Comparison of ENCODE assay signal across 7 cellular contexts in genomic region chr17:8152112-8152775, GRCh38. TPM values are rescaled to one million over a fixed set of nuclear protein-coding genes. Genes with fewer than 3 reads are reported as not detected.
DNase-seq lines count a peak whose midpoint lies in the region; ATAC-seq and TF ChIP-seq lines count a peak whose summit lies in the region.

TSS of gene PER1 (minus strand) at chr17:8152404. CDS start at chr17:8150706, 1,698 bp downstream.

- peak within 1 kb of the TSS; percentile 99 to 100 (median 100) for H3K27ac ChIP-seq in adrenal gland
- peak within 1 kb of the TSS; percentile 100 for H3K27ac ChIP-seq in parathyroid adenoma
- H3K27ac ChIP-seq in tibial nerve: peak within 1 kb of the TSS; percentile 98 to 100 (median 100)

- H2AFZ ChIP-seq in parathyroid adenoma: no peak within 1 kb of the TSS

- TF ChIP-seq POLR2A in GM18505 (IDR thresholded peaks at IDR 0.05; ENCODE audit: borderline replicate concordance, extremely low read depth, insufficient read depth, insufficient read length) (peak; percentile 85), adrenal gland (IDR thresholded peaks at IDR 0.05) (peak; percentile 98 to 99), tibial nerve (IDR thresholded peaks at IDR 0.05) (peak; percentile 89 to 98)

- H3K4me2 ChIP-seq in parathyroid adenoma (ENCODE audit: low read length): peak within 1 kb of the TSS; percentile 95

- WGBS in adrenal gland, 4 donors: 2 to 6% (median 2%) methylated on average over 23 to 42 of the region's 42 CpGs
- 3 to 5% methylated on average over 32 to 33 of the region's 42 CpGs for WGBS in tibial nerve, 2 donors

- H3K36me3 ChIP-seq in adrenal gland (replicated peaks in 1 of 2): peaks cover 0 to 40% of the 10 kb centered on the region in 2 donors
- no peaks in the 10 kb centered on the region for H3K36me3 ChIP-seq in parathyroid adenoma (ENCODE audit: control insufficient read depth, insufficient read depth, low read length)
- H3K36me3 ChIP-seq in tibial nerve: peaks cover 20 to 40% (median 28%) of the 10 kb centered on the region in 3 donors

- intact Hi-C loops in adrenal gland (cut with DNase I) (no loop called here), cardiac septum (cut with DNase I) (loop anchor here (2.0 kb wide), 1 partner anchor 309 kb away; no protein-coding TSS in a partner anchor)

- H3K79me2 ChIP-seq in parathyroid adenoma: peaks cover 54% of the 10 kb centered on the region

- DNase-seq in NCI-H1092 treated with DMSO at 0.1 percent for 48 hours (lab: John Stamatoyannopoulos, UW): peak; percentile 82
- peak; percentile 70 to 91 (median 80) for DNase-seq in T-helper 1 cell
- DNase-seq in adrenal gland: peak; percentile 99 to 100 (median 99)
- DNase-seq in cardiac septum (ENCODE audit: low spot score): peak; percentile 96
- DNase-seq in tibial nerve (ENCODE audit: low spot score in 2 of 2): peak; percentile 95 to 97

- H3K4me3 ChIP-seq in adrenal gland: peak within 1 kb of the TSS in 3 of 4 donors; percentile 46 to 93 (median 47)
- H3K4me3 ChIP-seq in parathyroid adenoma (ENCODE audit: low read depth, low read length): peak within 1 kb of the TSS; percentile 89
- peak within 1 kb of the TSS; percentile 75 to 92 (median 86) for H3K4me3 ChIP-seq in tibial nerve

- H3K4me1 ChIP-seq in adrenal gland (replicated peaks in 1 of 2) (peaks cover 34 to 39% of the 10 kb centered on the region in 2 donors), parathyroid adenoma (peaks cover 30% of the 10 kb centered on the region), tibial nerve (peaks cover 3 to 55% (median 36%) of the 10 kb centered on the region in 4 donors)

- H3K27me3 ChIP-seq in adrenal gland: no peaks in the 10 kb centered on the region
- H3K27me3 ChIP-seq in parathyroid adenoma (ENCODE audit: control insufficient read depth, insufficient read depth, low read length): no peaks in the 10 kb centered on the region
- H3K27me3 ChIP-seq in tibial nerve: no peaks in the 10 kb centered on the region

- H3K9me3 ChIP-seq in adrenal gland (replicated peaks in 1 of 3): no peaks in the 10 kb centered on the region
- H3K9me3 ChIP-seq in parathyroid adenoma (ENCODE audit: control insufficient read depth, low read length): no peaks in the 10 kb centered on the region
- H3K9me3 ChIP-seq in tibial nerve: no peaks in the 10 kb centered on the region

- peak within 1 kb of the TSS; percentile 86 for H3K9ac ChIP-seq in parathyroid adenoma

- TF ChIP-seq EP300 in tibial nerve (IDR thresholded peaks at IDR 0.05): peak; percentile 99 to 100

- peak in 1 of 6 experiments; percentile 7 for TF ChIP-seq CTCF in adrenal gland (IDR thresholded peaks at IDR 0.05)
- TF ChIP-seq CTCF in parathyroid adenoma (IDR thresholded peaks at IDR 0.05): no peak
- peak in 2 of 5 experiments; percentile 4 to 43 for TF ChIP-seq CTCF in tibial nerve (IDR thresholded peaks at IDR 0.05)

- no peak for ATAC-seq in GM18505 (IDR thresholded peaks at IDR 0.05; ENCODE audit: unreplicated experiment)

RNA-seq across cellular contexts. Expression of gene PER1, which starts in this region (rescaled TPM):
- total RNA-seq in adrenal gland (100 to 1,000 TPM in 5 of 8 donors, 10 to 100 TPM in 3; 40.1 to 295 (median 108) TPM), cardiac septum (47.8 TPM), tibial nerve (100 to 1,000 TPM; 157 to 328 (median 204) TPM)
- polyA plus RNA-seq in adrenal gland: 100 to 1,000 TPM in 2 of 3 donors, 10 to 100 TPM in 1; 12.4 to 360 (median 161) TPM
